ENCODE assay signal across 27 cellular contexts in the genomic region with DNA sequence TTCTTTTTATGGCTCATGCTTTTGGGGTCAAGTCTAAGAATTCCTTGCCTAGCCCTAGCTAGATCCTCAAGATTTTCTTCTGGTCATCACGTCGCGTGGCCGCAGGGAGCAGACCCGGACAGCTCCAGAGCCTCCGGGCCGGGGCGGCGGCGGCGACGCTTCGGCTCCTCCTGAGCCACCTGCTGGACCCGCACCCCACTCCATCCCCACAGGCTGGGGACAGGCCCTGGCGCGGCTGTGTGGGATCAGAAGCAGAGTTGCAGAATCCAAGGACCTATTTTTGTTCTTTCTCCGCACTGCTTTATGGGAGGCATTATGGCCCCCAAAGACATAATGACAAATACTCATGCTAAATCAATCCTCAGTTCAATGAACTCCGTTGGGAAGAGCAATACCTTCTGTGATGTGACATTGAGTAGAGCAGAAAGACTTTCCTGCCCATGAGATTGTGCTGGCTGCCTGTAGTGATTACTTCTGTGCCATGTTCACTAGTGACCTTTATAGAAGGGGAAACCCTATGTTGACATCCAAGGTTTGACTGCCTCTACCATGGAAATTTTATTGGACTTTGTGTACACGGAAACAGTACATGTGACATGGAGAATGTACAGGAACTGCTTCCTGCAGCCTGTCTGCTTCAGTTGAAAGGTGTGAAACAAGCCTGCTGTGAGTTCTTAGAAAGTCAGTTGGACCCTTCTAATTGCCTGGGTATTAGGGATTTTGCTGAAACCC. TPM values are rescaled to one million over a fixed set of nuclear protein-coding genes. Genes with fewer than 3 reads are reported as not detected.
DNase-seq lines count a peak whose midpoint lies in the region; ATAC-seq, FAIRE-seq and TF ChIP-seq lines count a peak whose summit lies in the region.
"Had no signal": no experiment of that assay in that cellular context is flagged by ENCODE, and none has a peak within 500 bp of the region (broad histone marks: within the 10 kb centered on the region; RNA-seq: fewer than 3 reads in every experiment).

No MANE protein-coding gene starts in this region.

- peak; percentile 58 for FAIRE-seq in bronchial epithelial cell (lab: Jason Lieb, UNC)
- FAIRE-seq: D721Med, GM18507, RCC 7860 had no signal

- 94% methylated on average over 19 of the region's 19 CpGs for WGBS in right cardiac atrium

- no peaks in the 10 kb centered on the region for H3K27me3 Mint-ChIP-seq in chondrocyte (ENCODE audit: low read depth)
- H3K27me3 Mint-ChIP-seq: CD4-positive, alpha-beta T cell had no signal

- H3K36me3 ChIP-seq in bronchial epithelial cell (ENCODE audit: control insufficient read depth, insufficient read depth, low read length) (no peaks in the 10 kb centered on the region), lower lobe of right lung (peaks cover 23% of the 10 kb centered on the region)
- peaks cover 11% of the 10 kb centered on the region for H3K36me3 ChIP-seq in effector memory CD4-positive, alpha-beta T cell (ENCODE audit: control insufficient read depth, insufficient read depth, low read length)
- H3K36me3 ChIP-seq: BE2C had no signal

- TF ChIP-seq CTCF in bronchial epithelial cell (IDR thresholded peaks at IDR 0.05; ENCODE audit: insufficient read depth, low read length, severe bottlenecking) (no peak), lower lobe of right lung (IDR thresholded peaks at IDR 0.05) (no peak), chondrocyte (IDR thresholded peaks at IDR 0.05) (no peak)

- intact Hi-C loops in right cardiac atrium (cut with DNase I), result no loop called here
- intact Hi-C loops in cardiac septum (cut with DNase I), result no loop called here
- intact Hi-C loops in lower lobe of right lung (cut with DNase I), result no loop called here

- no peak overlapping the region for H3K4me3 ChIP-seq in right cardiac atrium (ENCODE audit: low read length)
- H3K4me3 ChIP-seq in bronchial epithelial cell (ENCODE audit: low read depth, low read length), result no peak overlapping the region
- no peak overlapping the region for H3K4me3 ChIP-seq in lower lobe of right lung
- H3K4me3 ChIP-seq in effector memory CD4-positive, alpha-beta T cell (ENCODE audit: insufficient read depth, low read depth, low read length, poor library complexity, severe bottlenecking), result no peak overlapping the region

- no peak overlapping the region for H3K4me3 Mint-ChIP-seq in chondrocyte (ENCODE audit: unreplicated experiment)
- H3K4me3 Mint-ChIP-seq: CD4-positive, alpha-beta T cell had no signal

- H3K27ac ChIP-seq in right cardiac atrium (ENCODE audit: low read length) (no peak overlapping the region), lower lobe of right lung (no peak overlapping the region)
- H3K27ac ChIP-seq in effector memory CD4-positive, alpha-beta T cell (ENCODE audit: insufficient read depth, low read length, poor library complexity, severe bottlenecking), result no peak overlapping the region
- H3K27ac ChIP-seq: KMS-11 had no signal

- peak in 2 of 3 donors; percentile 5 to 17 for DNase-seq in right cardiac atrium
- no peak for DNase-seq in cardiac septum (ENCODE audit: low spot score)
- no peak for DNase-seq in bronchial epithelial cell (ENCODE audit: low read depth)
- DNase-seq in lower lobe of right lung, result peak; percentile 20
- DNase-seq in chondrocyte (ENCODE audit: low spot score), result no peak
- DNase-seq in NCI-H446 (lab: John Stamatoyannopoulos, UW), result no peak
- DNase-seq in stimulated activated naive CD8-positive, alpha-beta T cell treated with anti-CD3 and anti-CD28 coated beads, Interleukin-15, Interleukin-2, amounts not matched to agents 100 U/mL and 50 U/mL, for 24 hours, result no peak
- no peak for DNase-seq in effector memory CD4-positive, alpha-beta T cell
- DNase-seq: 8988T; ACHN; BE2C; CD4-positive, alpha-beta T cell; GOT3; IMR-90; NCI-H1092 treated with DMSO at 0.1 percent for 48 hours; NCI-H1436 treated with DMSO at 0.1 percent for 48 hours; NCI-H187 treated with DMSO at 0.1 percent for 48 hours; NCI-H2171 treated with DMSO at 0.1 percent for 48 hours; NCI-H345; NCI-H524 treated with DMSO at 0.1 percent for 48 hours; NCI-H774; SK-N-SH had no signal

- H3K9me3 ChIP-seq in right cardiac atrium (ENCODE audit: control insufficient read depth, low read length) (no peaks in the 10 kb centered on the region), lower lobe of right lung (no peaks in the 10 kb centered on the region)
- no peaks in the 10 kb centered on the region for H3K9me3 ChIP-seq in effector memory CD4-positive, alpha-beta T cell (ENCODE audit: control insufficient read depth, low read length)
- H3K9me3 ChIP-seq: BE2C, SK-N-SH had no signal

- peaks cover 3% of the 10 kb centered on the region for H3K4me1 Mint-ChIP-seq in chondrocyte (ENCODE audit: low read depth)

- H3K27ac Mint-ChIP-seq in chondrocyte (ENCODE audit: unreplicated experiment), result no peak overlapping the region
- H3K27ac Mint-ChIP-seq: CD4-positive, alpha-beta T cell had no signal

- H3K4me1 ChIP-seq in right cardiac atrium (ENCODE audit: control insufficient read depth, insufficient read depth, low read length) (no peaks in the 10 kb centered on the region), lower lobe of right lung (no peaks in the 10 kb centered on the region)
- no peaks in the 10 kb centered on the region for H3K4me1 ChIP-seq in effector memory CD4-positive, alpha-beta T cell (ENCODE audit: control insufficient read depth, insufficient read depth, low read length, poor library complexity, severe bottlenecking)
- H3K4me1 ChIP-seq: BE2C had no signal

- no peak for ATAC-seq in right cardiac atrium
- no peak for ATAC-seq in lower lobe of right lung
- no peak for ATAC-seq in stimulated activated naive CD8-positive, alpha-beta T cell treated with anti-CD3 and anti-CD28 coated beads, Interleukin-15, Interleukin-2, amounts not matched to agents 100 U/mL and 50 U/mL, for 24 hours
- ATAC-seq: HCT116 had no signal

- H3K9me3 Mint-ChIP-seq in chondrocyte (ENCODE audit: low read depth), result no peaks in the 10 kb centered on the region
- H3K9me3 Mint-ChIP-seq: CD4-positive, alpha-beta T cell had no signal

- H3K36me3 Mint-ChIP-seq in chondrocyte (ENCODE audit: low read depth), result peaks cover 19% of the 10 kb centered on the region

- H3K27me3 ChIP-seq in right cardiac atrium (ENCODE audit: control insufficient read depth, insufficient read depth) (no peaks in the 10 kb centered on the region), bronchial epithelial cell (ENCODE audit: control insufficient read depth, insufficient read depth, low read length) (no peaks in the 10 kb centered on the region), lower lobe of right lung (ENCODE audit: low read depth) (no peaks in the 10 kb centered on the region)
- H3K27me3 ChIP-seq in effector memory CD4-positive, alpha-beta T cell (replicated peaks; ENCODE audit: control insufficient read depth, insufficient read depth, low read length, poor library complexity, severe bottlenecking), result no peaks in the 10 kb centered on the region
- H3K27me3 ChIP-seq: BE2C had no signal

RNA-seq across cellular contexts. Expression of a gene that starts 12.4 kb away (rescaled TPM):
- total RNA-seq in right cardiac atrium, result 1 to 10 TPM; 4.6 to 7.1 (median 4.9) TPM
- 2.9 TPM for polyA plus RNA-seq in right cardiac atrium
- 5.2 TPM for total RNA-seq in cardiac septum
- total RNA-seq in bronchial epithelial cell, result 0.26 and 0.53 TPM in 2 replicates
- total RNA-seq in lower lobe of right lung, result 12.6 TPM
- 56.5 to 88.8 TPM (median 86.5 TPM) in 3 replicates for total RNA-seq in chondrocyte

RNA-seq across cellular contexts. Expression of a gene that starts 45.6 kb away (rescaled TPM):
- total RNA-seq in right cardiac atrium (10 to 100 TPM; 17.9 to 25.8 (median 20.6) TPM), cardiac septum (16.8 TPM), bronchial epithelial cell (15.7 and 17.1 TPM in 2 replicates), lower lobe of right lung (24.0 TPM), chondrocyte (37.3 to 49.3 TPM (median 37.7 TPM) in 3 replicates)
- polyA plus RNA-seq in right cardiac atrium, result 19.1 TPM

RNA-seq across cellular contexts. Expression of a gene that starts 56.0 kb away (rescaled TPM):
- 1 to 10 TPM; 5.4 to 6.5 (median 6.1) TPM for total RNA-seq in right cardiac atrium
- 3.5 TPM for polyA plus RNA-seq in right cardiac atrium
- total RNA-seq in cardiac septum, result 4.9 TPM
- 7.8 and 15.5 TPM in 2 replicates for total RNA-seq in bronchial epithelial cell
- 12.3 TPM for total RNA-seq in lower lobe of right lung
- 12.7 to 15.7 TPM (median 13.6 TPM) in 3 replicates for total RNA-seq in chondrocyte

RNA-seq across cellular contexts. Expression of a gene that starts 57.4 kb away (rescaled TPM):
- total RNA-seq in right cardiac atrium, result 10 to 100 TPM; 47.3 to 53.4 (median 50.1) TPM
- polyA plus RNA-seq in right cardiac atrium, result 30.9 TPM
- total RNA-seq in cardiac septum, result 43.9 TPM
- total RNA-seq in bronchial epithelial cell, result 20.5 and 22.5 TPM in 2 replicates
- 105 TPM for total RNA-seq in lower lobe of right lung
- 105 to 111 TPM (median 110 TPM) in 3 replicates for total RNA-seq in chondrocyte

Comparison
In these comparisons a context has a peak if more than half of its experiments do, and no peak if none do; other contexts are left out.
1. DNase-seq: peak in right cardiac atrium (2 of 3) and lower lobe of right lung (single experiment); none in cardiac septum (single experiment), bronchial epithelial cell (single experiment), chondrocyte (single experiment), NCI-H446 (0 of 2), stimulated activated naive CD8-positive, alpha-beta T cell treated with anti-CD3 and anti-CD28 coated beads, Interleukin-15, Interleukin-2, amounts not matched to agents 100 U/mL and 50 U/mL, for 24 hours (single experiment) and effector memory CD4-positive, alpha-beta T cell (0 of 3).